ENCODE assay signal across 17 cellular contexts in the genomic region with DNA sequence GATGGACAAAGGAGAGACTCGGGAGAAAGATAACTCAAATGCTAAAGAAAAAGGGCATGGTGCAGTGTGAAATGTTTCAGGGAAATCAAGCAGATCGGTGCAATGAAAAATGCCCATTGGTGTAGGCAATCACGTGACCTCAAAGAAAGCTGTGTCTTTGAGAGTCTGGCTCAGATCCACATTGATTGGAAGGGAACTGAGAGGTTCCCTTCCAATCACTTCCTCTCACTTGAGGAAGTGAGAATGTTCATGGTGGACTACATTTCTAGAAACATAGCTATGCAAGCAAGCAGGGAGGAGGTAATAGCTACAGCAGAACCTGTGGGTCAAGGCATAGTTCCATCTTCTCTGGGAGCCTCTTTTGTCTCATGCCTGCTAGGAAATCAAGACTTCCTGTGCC.
A peak's percentile ranks its signal among the peaks of the same experiment; 100 is the strongest.
DNase-seq lines count a peak whose midpoint lies in the region; ATAC-seq and TF ChIP-seq lines count a peak whose summit lies in the region.
"Had no signal": no experiment of that assay in that cellular context is flagged by ENCODE, and none has a peak within 500 bp of the region (broad histone marks: within the 10 kb centered on the region; RNA-seq: fewer than 3 reads in every experiment).

No MANE protein-coding gene starts in this region.

- no peak overlapping the region for H3K9ac ChIP-seq in trophoblast cell (ENCODE audit: low read length)

- no peak overlapping the region for H3K18ac ChIP-seq in trophoblast cell (ENCODE audit: low read length)

- H3K27ac ChIP-seq in body of pancreas (no peak overlapping the region), trophoblast cell (ENCODE audit: low read depth, low read length) (no peak overlapping the region), tibial nerve (no peak overlapping the region)
- H3K27ac ChIP-seq: foreskin keratinocyte had no signal

- H4K91ac ChIP-seq in trophoblast cell (ENCODE audit: low read depth, low read length) = no peak overlapping the region

- no peak overlapping the region for H2BK120ac ChIP-seq in trophoblast cell (ENCODE audit: insufficient read depth, low read length, poor library complexity)

- no peak overlapping the region for H4K12ac ChIP-seq in trophoblast cell (ENCODE audit: low read depth, low read length)

- TF ChIP-seq CTCF in body of pancreas (IDR thresholded peaks at IDR 0.05) (no peak), tibial nerve (IDR thresholded peaks at IDR 0.05) (no peak)

- no peaks in the 10 kb centered on the region for H3K79me2 ChIP-seq in trophoblast cell (ENCODE audit: control insufficient read depth, insufficient read depth, low read length, poor library complexity)

- no peak overlapping the region for H4K8ac ChIP-seq in trophoblast cell (ENCODE audit: low read depth, low read length)

- H2AFZ ChIP-seq in trophoblast cell (ENCODE audit: insufficient read depth, low read length, poor library complexity) = no peak overlapping the region

- no peak overlapping the region for H2BK12ac ChIP-seq in trophoblast cell (ENCODE audit: low read length)

- no peak for TF ChIP-seq EP300 in tibial nerve (IDR thresholded peaks at IDR 0.05)

- H3K9me3 ChIP-seq in body of pancreas = no peaks in the 10 kb centered on the region
- H3K9me3 ChIP-seq in trophoblast cell (ENCODE audit: insufficient read depth, low read depth, low read length) = no peaks in the 10 kb centered on the region
- no peaks in the 10 kb centered on the region for H3K9me3 ChIP-seq in tibial nerve

- WGBS in body of pancreas, 2 donors = 77 to 78% methylated on average over 3 of the region's 3 CpGs
- WGBS in trophoblast cell (ENCODE audit: extremely low coverage, insufficient coverage, insufficient read length) = no CpG with 5 or more reads among the region's 3 CpGs
- 82 to 95% methylated on average over 3 of the region's 3 CpGs for WGBS in tibial nerve, 2 donors

- H3K79me1 ChIP-seq in trophoblast cell (ENCODE audit: low read length) = no peaks in the 10 kb centered on the region

- H3K4ac ChIP-seq in trophoblast cell (ENCODE audit: low read depth, low read length) = no peak overlapping the region

- H3K27me3 ChIP-seq in body of pancreas = no peaks in the 10 kb centered on the region
- H3K27me3 ChIP-seq in trophoblast cell (ENCODE audit: insufficient read depth, low read length) = no peaks in the 10 kb centered on the region
- H3K27me3 ChIP-seq in tibial nerve = no peaks in the 10 kb centered on the region
- H3K27me3 ChIP-seq: foreskin keratinocyte had no signal

- no peaks in the 10 kb centered on the region for H3K4me1 ChIP-seq in body of pancreas
- no peaks in the 10 kb centered on the region for H3K4me1 ChIP-seq in trophoblast cell (ENCODE audit: control insufficient read depth in 1 of 2, insufficient read depth in 2 of 2, low read length in 2 of 2)
- H3K4me1 ChIP-seq in tibial nerve = peaks cover 0 to 8% (median 0%) of the 10 kb centered on the region in 4 donors
- H3K4me1 ChIP-seq: foreskin keratinocyte had no signal

- intact Hi-C loops in body of pancreas (cut with DNase I) = no loop called here

- H3K4me3 ChIP-seq in body of pancreas (no peak overlapping the region), trophoblast cell (ENCODE audit: low read depth, low read length) (no peak overlapping the region), tibial nerve (no peak overlapping the region)

- H3K23ac ChIP-seq in trophoblast cell (ENCODE audit: low read length) = no peak overlapping the region

- TF ChIP-seq POLR2A in body of pancreas (IDR thresholded peaks at IDR 0.05) = no peak
- TF ChIP-seq POLR2A in tibial nerve (IDR thresholded peaks at IDR 0.05) = no peak

- H3K14ac ChIP-seq in trophoblast cell (ENCODE audit: low read length) = no peak overlapping the region

- no peak overlapping the region for H3K4me2 ChIP-seq in trophoblast cell (ENCODE audit: low read length)

- DNase-seq in germinal center (ENCODE audit: low spot score) = peak; percentile 55
- no peak for DNase-seq in body of pancreas
- DNase-seq in amniotic stem cell (lab: John Stamatoyannopoulos, UW) = no peak
- DNase-seq in trophoblast cell = no peak
- no peak for DNase-seq in tibial nerve (ENCODE audit: low spot score in 2 of 2)
- DNase-seq: activated CD4-positive, alpha-beta memory T cell treated with anti-CD3 and anti-CD28 coated beads, Interleukin-2, amount 10 ng/mL, durations not matched to agents 7 days and 5 days; activated naive CD8-positive, alpha-beta T cell treated with anti-CD3 and anti-CD28 coated beads for 36 hours; CD4-positive, CD25-positive, alpha-beta regulatory T cell; foreskin keratinocyte; kidney glomerular epithelial cell; NCI-H1105 treated with DMSO at 0.1 percent for 48 hours; nephron progenitor cell; NK-92 treated with Interleukin-12 subunit alpha and Interleukin-12 subunit beta, amount 100 ng/mL, for 24 hours; small intestine had no signal

- ATAC-seq in GM18868 (IDR thresholded peaks at IDR 0.05; ENCODE audit: unreplicated experiment) = peak; percentile 79
- peak; percentile 83 for ATAC-seq in GM21576 (IDR thresholded peaks at IDR 0.05; ENCODE audit: unreplicated experiment)
- ATAC-seq in HG03354 (IDR thresholded peaks at IDR 0.05; ENCODE audit: poor library complexity, severe bottlenecking, unreplicated experiment) = peak; percentile 88
- no peak for ATAC-seq in body of pancreas
- ATAC-seq: foreskin keratinocyte had no signal

- no peak overlapping the region for H2BK5ac ChIP-seq in trophoblast cell (ENCODE audit: low read depth, low read length, poor library complexity)

- no peaks in the 10 kb centered on the region for H3K36me3 ChIP-seq in body of pancreas (replicated peaks in 1 of 2; ENCODE audit: insufficient read depth in 1 of 2, low read depth in 2 of 2)
- H3K36me3 ChIP-seq in trophoblast cell (ENCODE audit: control insufficient read depth in 1 of 2, insufficient read depth in 2 of 2, low read length in 2 of 2) = no peaks in the 10 kb centered on the region
- no peaks in the 10 kb centered on the region for H3K36me3 ChIP-seq in tibial nerve

- no peak overlapping the region for H2AK5ac ChIP-seq in trophoblast cell (ENCODE audit: low read length)
